ENCODE assay signal across 8 cellular contexts in the genomic region with DNA sequence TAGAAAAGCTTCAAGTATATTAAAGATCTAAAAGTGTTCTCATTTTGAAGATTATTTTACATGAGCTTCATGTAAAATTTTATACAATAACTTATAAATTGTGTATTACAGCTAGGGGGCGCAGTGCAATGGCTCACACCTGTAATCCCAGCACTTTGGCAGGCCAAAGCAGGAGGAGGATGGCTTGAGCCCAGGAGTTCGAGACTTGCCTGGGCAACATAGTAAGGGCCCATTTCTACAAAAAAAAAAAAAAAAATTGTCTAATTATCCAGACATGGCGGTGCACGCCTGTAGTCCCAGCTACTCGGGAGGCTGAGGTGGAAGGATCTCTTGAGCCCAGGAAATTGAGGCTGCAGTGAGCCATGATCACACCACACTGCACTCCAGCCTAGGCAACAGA. TPM values are rescaled to one million over a fixed set of nuclear protein-coding genes. Genes with fewer than 3 reads are reported as not detected.
DNase-seq lines count a peak whose midpoint lies in the region; ATAC-seq, FAIRE-seq and TF ChIP-seq lines count a peak whose summit lies in the region.

No MANE protein-coding gene starts in this region.

- H3K4me3 Mint-ChIP-seq in activated naive CD4-positive, alpha-beta T cell treated with anti-CD3 and anti-CD28 coated beads, Interleukin-2, amount 10 ng/mL, durations not matched to agents 7 days and 5 days = no peak overlapping the region

- H3K9me3 ChIP-seq in heart right ventricle (no peaks in the 10 kb centered on the region), OCI-LY1 (ENCODE audit: low read length) (no peaks in the 10 kb centered on the region), keratinocyte (ENCODE audit: control insufficient read depth, low read depth, low read length) (no peaks in the 10 kb centered on the region)

- no peak for ATAC-seq in heart right ventricle
- ATAC-seq in HG03135 (IDR thresholded peaks at IDR 0.05; ENCODE audit: unreplicated experiment) = no peak

- FAIRE-seq in keratinocyte (lab: Jason Lieb, UNC) (no peak), frontal cortex (lab: Jason Lieb, UNC) (no peak)

- TF ChIP-seq CTCF in heart right ventricle (IDR thresholded peaks at IDR 0.05) (peak; percentile 35 to 70 (median 59)), OCI-LY1 (IDR thresholded peaks at IDR 0.05; ENCODE audit: low read length) (peak; percentile 66), keratinocyte (optimal IDR thresholded peaks at IDR 0.05 in 1 of 3, IDR thresholded peaks at IDR 0.05 in 1 of 3, conservative IDR thresholded peaks at IDR 0.05 in 1 of 3; ENCODE audit: extremely low read depth in 1 of 3, insufficient read depth in 2 of 3, low read length in 3 of 3) (peak; percentile 38 to 57 (median 49))

- H3K79me2 ChIP-seq in OCI-LY1 (ENCODE audit: insufficient read depth, low read length) = no peaks in the 10 kb centered on the region
- no peaks in the 10 kb centered on the region for H3K79me2 ChIP-seq in keratinocyte (ENCODE audit: control insufficient read depth, insufficient read depth, low read length)

- H3F3A ChIP-seq in OCI-LY1 (ENCODE audit: insufficient read depth, low read length) = 0 out of 2 replicates have a peak, but pooled peaks cover 3% of the 10 kb centered on the region

- peaks cover 0 to 84% (median 18%) of the 10 kb centered on the region in 9 donors for H3K36me3 ChIP-seq in heart right ventricle
- peaks cover 56% of the 10 kb centered on the region for H3K36me3 ChIP-seq in OCI-LY1 (ENCODE audit: insufficient read depth, low read length)
- no peaks in the 10 kb centered on the region for H3K36me3 ChIP-seq in keratinocyte (ENCODE audit: control insufficient read depth in 2 of 2, extremely low read depth in 1 of 2, insufficient read depth in 2 of 2, low read length in 2 of 2)

- peaks cover 9% of the 10 kb centered on the region for H3K4me1 Mint-ChIP-seq in activated naive CD4-positive, alpha-beta T cell treated with anti-CD3 and anti-CD28 coated beads, Interleukin-2, amount 10 ng/mL, durations not matched to agents 7 days and 5 days

- H2AFZ ChIP-seq in OCI-LY1 (ENCODE audit: low read length) = no peak overlapping the region
- no peak overlapping the region for H2AFZ ChIP-seq in keratinocyte (ENCODE audit: control insufficient read depth, low read length)

- no peak overlapping the region for H3K27ac ChIP-seq in heart right ventricle
- H3K27ac ChIP-seq in OCI-LY1 (ENCODE audit: low read depth, low read length, poor library complexity, severe bottlenecking) = no peak overlapping the region
- H3K27ac ChIP-seq in keratinocyte (ENCODE audit: control insufficient read depth, insufficient read depth, low read length) = no peak overlapping the region

- CTCF ChIA-PET in activated naive CD4-positive, alpha-beta T cell treated with anti-CD3 and anti-CD28 coated beads, Interleukin-2, amount 10 ng/mL, durations not matched to agents 7 days and 5 days (lab: Charles Lee) = interaction anchor here (0.6 to 2.5 kb wide), 21 partner anchors 9 to 640 kb away, joined by 3 to 25 read pairs (median 4); no protein-coding TSS in a partner anchor

- H3K4me1 ChIP-seq in heart right ventricle (peaks cover 0 to 5% (median 0%) of the 10 kb centered on the region in 9 donors), OCI-LY1 (ENCODE audit: insufficient read depth, low read length, severe bottlenecking) (no peaks in the 10 kb centered on the region), keratinocyte (ENCODE audit: control insufficient read depth, extremely low read depth, insufficient read depth, low read length) (no peaks in the 10 kb centered on the region)

- no peaks in the 10 kb centered on the region for H4K20me1 ChIP-seq in OCI-LY1 (ENCODE audit: insufficient read depth, low read length)
- H4K20me1 ChIP-seq in keratinocyte (ENCODE audit: control insufficient read depth, extremely low read depth, insufficient read depth, low read length) = no peaks in the 10 kb centered on the region

- no peaks in the 10 kb centered on the region for H3K9me2 ChIP-seq in OCI-LY1 (ENCODE audit: low read depth, low read length)

- no peaks in the 10 kb centered on the region for H3K9me3 Mint-ChIP-seq in activated naive CD4-positive, alpha-beta T cell treated with anti-CD3 and anti-CD28 coated beads, Interleukin-2, amount 10 ng/mL, durations not matched to agents 7 days and 5 days

- DNase-seq in heart right ventricle = peak in 1 of 2 donors; percentile 39
- DNase-seq in cardiac septum (ENCODE audit: low spot score) = no peak
- peak; percentile 48 for DNase-seq in activated naive CD4-positive, alpha-beta T cell treated with anti-CD3 and anti-CD28 coated beads, Interleukin-2, amount 10 ng/mL, durations not matched to agents 7 days and 5 days
- DNase-seq in keratinocyte (ENCODE audit: low read depth, low spot score) = no peak
- DNase-seq in stimulated activated CD8-positive, alpha-beta memory T cell treated with anti-CD3 and anti-CD28 coated beads, Interleukin-12 subunit alpha, Interleukin-12 subunit beta, amount 100 ng/mL, for 24 hours (ENCODE audit: extremely low read depth) = peak; percentile 11
- no peak for DNase-seq in frontal cortex (ENCODE audit: low spot score in 2 of 2)

- no peaks in the 10 kb centered on the region for H3K9me1 ChIP-seq in keratinocyte (ENCODE audit: control insufficient read depth, extremely low read depth, insufficient read depth, low read length)

- H3K9ac ChIP-seq in OCI-LY1 (ENCODE audit: low read length) (no peak overlapping the region), keratinocyte (ENCODE audit: control insufficient read depth, extremely low read depth, insufficient read depth, low read length) (no peak overlapping the region)

- 77 to 79% methylated on average over 5 of the region's 5 CpGs for WGBS in heart right ventricle, 2 donors

- no peak overlapping the region for H3K4me2 ChIP-seq in OCI-LY1 (ENCODE audit: low read length)
- H3K4me2 ChIP-seq in keratinocyte (ENCODE audit: control insufficient read depth, extremely low read depth, insufficient read depth, low read depth, low read length) = no peak overlapping the region

- no peak overlapping the region for H3K27ac Mint-ChIP-seq in activated naive CD4-positive, alpha-beta T cell treated with anti-CD3 and anti-CD28 coated beads, Interleukin-2, amount 10 ng/mL, durations not matched to agents 7 days and 5 days

- intact Hi-C loops in heart right ventricle (cut with DNase I) = loop anchor here in 6 of 10 donors (2.0 to 10.0 kb wide), 4 partner anchors 61 to 141 kb away; no protein-coding TSS in a partner anchor
- intact Hi-C loops in cardiac septum (cut with DNase I) = loop anchor here (10.0 kb wide), 1 partner anchor 141 kb away; no protein-coding TSS in a partner anchor

- no peaks in the 10 kb centered on the region for H3K27me3 Mint-ChIP-seq in activated naive CD4-positive, alpha-beta T cell treated with anti-CD3 and anti-CD28 coated beads, Interleukin-2, amount 10 ng/mL, durations not matched to agents 7 days and 5 days

- H3K36me3 Mint-ChIP-seq in activated naive CD4-positive, alpha-beta T cell treated with anti-CD3 and anti-CD28 coated beads, Interleukin-2, amount 10 ng/mL, durations not matched to agents 7 days and 5 days = peaks cover 31% of the 10 kb centered on the region

- H3K4me3 ChIP-seq in heart right ventricle = no peak overlapping the region
- H3K4me3 ChIP-seq in OCI-LY1 (ENCODE audit: low read depth, low read length, poor library complexity, severe bottlenecking) = no peak overlapping the region
- no peak overlapping the region for H3K4me3 ChIP-seq in keratinocyte (ENCODE audit: control insufficient read depth in 2 of 3, extremely low read depth in 1 of 3, insufficient read depth in 2 of 3, low read depth in 1 of 3, low read length in 3 of 3)

- dilution Hi-C loops in keratinocyte (cut with MboI; ENCODE audit: extremely low pct_ligation_motif_present, low sequenced_read_pairs) = no loop called here

- no peaks in the 10 kb centered on the region for H3K27me3 ChIP-seq in heart right ventricle
- no peaks in the 10 kb centered on the region for H3K27me3 ChIP-seq in OCI-LY1 (ENCODE audit: insufficient read depth, low read length)
- H3K27me3 ChIP-seq in keratinocyte (ENCODE audit: control insufficient read depth, extremely low read depth, insufficient read depth, low read length) = no peaks in the 10 kb centered on the region

RNA-seq across cellular contexts. Expression of a gene that starts 16.6 kb away (rescaled TPM):
- total RNA-seq in heart right ventricle = 10 to 100 TPM; 60.0 to 93.3 (median 72.8) TPM
- 10 to 100 TPM; 14.6 to 25.6 TPM for polyA plus RNA-seq in heart right ventricle
- 59.5 TPM for total RNA-seq in cardiac septum
- 8.0 to 11.7 TPM (median 8.9 TPM) in 3 replicates for polyA plus RNA-seq in keratinocyte
- 6.0 TPM for polyA plus RNA-seq in keratinocyte (2011; ENCODE audit: low read depth)
- polyA plus RNA-seq in keratinocyte (2011; cell fraction: cytosol; rRNA removed) = 7.2 and 11.0 TPM in 2 replicates
- polyA plus RNA-seq in keratinocyte (2011; cell fraction: nucleus; rRNA removed) = 7.4 and 11.7 TPM in 2 replicates
- 7.1 and 10.6 TPM in 2 replicates for polyA plus RNA-seq in keratinocyte (2012; ENCODE audit: low replicate concordance)
- polyA minus RNA-seq in keratinocyte = 2.4 to 6.1 TPM (median 2.7 TPM) in 3 replicates
- polyA minus RNA-seq in keratinocyte (2011; cell fraction: cytosol; rRNA and poly(A)+ RNA removed) = 10.0 TPM
- polyA minus RNA-seq in keratinocyte (2011; cell fraction: nucleus; rRNA and poly(A)+ RNA removed) = 6.0 and 8.1 TPM in 2 replicates
- total RNA-seq in frontal cortex = 49.7 TPM

Comparison
In these comparisons a context has a peak if more than half of its experiments do, and no peak if none do; other contexts are left out.
1. DNase-seq: peak in activated naive CD4-positive, alpha-beta T cell treated with anti-CD3 and anti-CD28 coated beads, Interleukin-2, amount 10 ng/mL, durations not matched to agents 7 days and 5 days (single experiment) and stimulated activated CD8-positive, alpha-beta memory T cell treated with anti-CD3 and anti-CD28 coated beads, Interleukin-12 subunit alpha, Interleukin-12 subunit beta, amount 100 ng/mL, for 24 hours (single experiment); none in cardiac septum (single experiment), keratinocyte (single experiment) and frontal cortex (0 of 2).
2. Peak in every context shown above with its lines, with median percentiles within 50 percentile points of each other: CTCF ChIP-seq.